Comparison of ENCODE assay signal across 20 cellular contexts in the genomic region with DNA sequence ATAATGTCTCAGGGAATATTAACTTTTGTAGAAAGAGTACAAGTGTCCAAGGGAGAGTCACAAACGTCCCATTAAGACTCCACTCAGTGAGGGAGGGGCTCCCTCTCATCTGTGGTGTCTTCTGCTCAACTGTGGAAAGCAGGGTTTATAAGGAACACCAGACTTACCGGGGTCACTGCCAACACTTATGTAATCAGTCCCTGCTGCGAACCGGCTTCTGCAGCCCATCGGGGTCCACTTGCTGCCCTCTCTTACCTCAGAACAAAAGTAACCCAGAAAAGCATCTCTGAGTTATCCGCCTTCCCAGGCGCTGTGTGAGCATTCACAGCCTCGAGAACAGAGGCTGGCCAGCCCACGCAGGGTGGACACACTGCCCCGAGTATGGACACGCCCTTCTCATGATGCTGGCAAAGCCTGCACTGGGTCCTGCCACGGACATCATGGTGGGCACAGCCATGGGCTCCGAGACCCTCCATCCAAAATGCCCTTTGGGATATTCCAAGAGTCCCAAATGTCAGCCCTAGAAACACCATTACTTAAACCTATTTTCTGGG.
DNase-seq lines count a peak whose midpoint lies in the region; ATAC-seq and TF ChIP-seq lines count a peak whose summit lies in the region.
"Had no signal": no experiment of that assay in that cellular context is flagged by ENCODE, and none has a peak within 500 bp of the region (broad histone marks: within the 10 kb centered on the region; RNA-seq: fewer than 3 reads in every experiment).

No MANE protein-coding gene starts in this region.

- POLR2A ChIA-PET in activated CD4-positive, alpha-beta memory T cell treated with anti-CD3 and anti-CD28 coated beads for 36 hours (lab: Charles Lee): no interaction called here
- POLR2A ChIA-PET in activated CD4-positive, alpha-beta memory T cell treated with anti-CD3 and anti-CD28 coated beads, Interleukin-2, amount 10 ng/mL, durations not matched to agents 7 days and 5 days (lab: Charles Lee): no interaction called here
- POLR2A ChIA-PET in IMR-90 (lab: Charles Lee; ENCODE audit: unreplicated experiment): no interaction called here

- H3K4me3 ChIP-seq in IMR-90 (ENCODE audit: insufficient read depth, low read depth, low read length) (no peak overlapping the region), mesendoderm (ENCODE audit: low read length) (no peak overlapping the region)
- H3K4me3 ChIP-seq: lung, uterus had no signal

- dilution Hi-C loops in IMR-90 (cut with HindIII; ENCODE audit: low sequenced_read_pairs, unreplicated experiment): no loop called here

- H3K27ac Mint-ChIP-seq in activated CD4-positive, alpha-beta memory T cell treated with anti-CD3 and anti-CD28 coated beads for 36 hours: peak overlapping the region; percentile 95
- no peak overlapping the region for H3K27ac Mint-ChIP-seq in activated CD4-positive, alpha-beta memory T cell treated with anti-CD3 and anti-CD28 coated beads, Interleukin-2, amount 10 ng/mL, durations not matched to agents 7 days and 5 days
- peak overlapping the region; percentile 8 for H3K27ac Mint-ChIP-seq in central memory CD8-positive, alpha-beta T cell (ENCODE audit: low read depth)
- peak overlapping the region in 5 of 6 donors; percentile 75 to 94 (median 86) for H3K27ac Mint-ChIP-seq in naive B cell
- H3K27ac Mint-ChIP-seq: natural killer cell had no signal

- H3K27me3 Mint-ChIP-seq in activated CD4-positive, alpha-beta memory T cell treated with anti-CD3 and anti-CD28 coated beads for 36 hours: no peaks in the 10 kb centered on the region
- no peaks in the 10 kb centered on the region for H3K27me3 Mint-ChIP-seq in activated CD4-positive, alpha-beta memory T cell treated with anti-CD3 and anti-CD28 coated beads, Interleukin-2, amount 10 ng/mL, durations not matched to agents 7 days and 5 days
- no peaks in the 10 kb centered on the region for H3K27me3 Mint-ChIP-seq in central memory CD8-positive, alpha-beta T cell
- H3K27me3 Mint-ChIP-seq in naive B cell: no peaks in the 10 kb centered on the region
- H3K27me3 Mint-ChIP-seq: activated naive CD4-positive, alpha-beta T cell treated with anti-CD3 and anti-CD28 coated beads, Interleukin-2, amount 10 ng/mL, durations not matched to agents 7 days and 5 days had no signal

- peaks cover 46% of the 10 kb centered on the region for H3K79me2 ChIP-seq in mesendoderm (ENCODE audit: control insufficient read depth, insufficient read depth, low read length)

- H2AFZ ChIP-seq in IMR-90 (replicated peaks; ENCODE audit: low read length, poor library complexity): no peak overlapping the region

- WGBS in IMR-90 (ENCODE audit: extremely low coverage in 2 of 2, insufficient read length in 1 of 2), 2 experiments: 98% methylated on average over 6 of the region's 13 CpGs; no CpG with 5 or more reads in 1 of the 2 experiments
- no CpG with 5 or more reads among the region's 13 CpGs for WGBS in mesendoderm (ENCODE audit: extremely low coverage, insufficient coverage, low lambda C conversion rate)

- no peak overlapping the region for H3K9ac ChIP-seq in IMR-90 (ENCODE audit: low read depth, low read length)
- no peak overlapping the region for H3K9ac ChIP-seq in mesendoderm (ENCODE audit: low read length)

- H3K27me3 ChIP-seq in IMR-90 (ENCODE audit: control insufficient read depth, insufficient read depth, low read length) (no peaks in the 10 kb centered on the region), mesendoderm (ENCODE audit: insufficient read depth, low read length, poor library complexity) (no peaks in the 10 kb centered on the region)
- H3K27me3 ChIP-seq: uterus had no signal

- H3K4ac ChIP-seq in IMR-90 (ENCODE audit: low read depth, low read length): no peak overlapping the region
- no peak overlapping the region for H3K4ac ChIP-seq in mesendoderm (ENCODE audit: low read depth, low read length)

- intact Hi-C loops in activated CD4-positive, alpha-beta memory T cell treated with anti-CD3 and anti-CD28 coated beads for 36 hours (cut with micrococcal nuclease): loop anchor here (10.0 kb wide), 2 partner anchors 802 to 842 kb away; no protein-coding TSS in a partner anchor
- intact Hi-C loops in IMR-90 (cut with micrococcal nuclease): no loop called here

- in situ Hi-C loops in IMR-90 (cut with MboI; ENCODE audit: low sequenced_read_pairs): no loop called here

- peaks cover 28% of the 10 kb centered on the region for H3K36me3 Mint-ChIP-seq in activated CD4-positive, alpha-beta memory T cell treated with anti-CD3 and anti-CD28 coated beads for 36 hours
- H3K36me3 Mint-ChIP-seq in activated CD4-positive, alpha-beta memory T cell treated with anti-CD3 and anti-CD28 coated beads, Interleukin-2, amount 10 ng/mL, durations not matched to agents 7 days and 5 days (ENCODE audit: low read depth): peaks cover 56% of the 10 kb centered on the region
- H3K36me3 Mint-ChIP-seq in central memory CD8-positive, alpha-beta T cell (ENCODE audit: insufficient read depth): peaks cover 18% of the 10 kb centered on the region
- H3K36me3 Mint-ChIP-seq in naive B cell: no peaks in the 10 kb centered on the region
- H3K36me3 Mint-ChIP-seq: natural killer cell had no signal

- peaks cover 41 to 88% of the 10 kb centered on the region in 2 experiments for H3K79me1 ChIP-seq in IMR-90 (ENCODE audit: low read depth in 1 of 2, low read length in 2 of 2)
- peaks cover 23% of the 10 kb centered on the region for H3K79me1 ChIP-seq in mesendoderm (ENCODE audit: low read length)

- H3K18ac ChIP-seq in IMR-90 (ENCODE audit: low read depth, low read length) (no peak overlapping the region), mesendoderm (ENCODE audit: low read length) (no peak overlapping the region)

- H3K4me1 ChIP-seq in IMR-90 (ENCODE audit: control insufficient read depth, insufficient read depth, low read length): peaks cover 10% of the 10 kb centered on the region
- peaks cover 5% of the 10 kb centered on the region for H3K4me1 ChIP-seq in mesendoderm (ENCODE audit: control insufficient read depth, low read depth, low read length)

- H3K4me1 Mint-ChIP-seq in activated CD4-positive, alpha-beta memory T cell treated with anti-CD3 and anti-CD28 coated beads for 36 hours (ENCODE audit: low read depth): peaks cover 97% of the 10 kb centered on the region
- H3K4me1 Mint-ChIP-seq in activated CD4-positive, alpha-beta memory T cell treated with anti-CD3 and anti-CD28 coated beads, Interleukin-2, amount 10 ng/mL, durations not matched to agents 7 days and 5 days: peaks cover 95% of the 10 kb centered on the region
- peaks cover 78% of the 10 kb centered on the region for H3K4me1 Mint-ChIP-seq in central memory CD8-positive, alpha-beta T cell
- H3K4me1 Mint-ChIP-seq in naive B cell: peaks cover 51 to 97% (median 94%) of the 10 kb centered on the region in 3 donors

- no peak overlapping the region for H2BK120ac ChIP-seq in IMR-90 (ENCODE audit: low read depth, low read length)
- no peak overlapping the region for H2BK120ac ChIP-seq in mesendoderm (ENCODE audit: low read depth, low read length)

- no peak overlapping the region for H4K91ac ChIP-seq in IMR-90 (ENCODE audit: insufficient read depth, low read depth, low read length)

- CTCF ChIA-PET in activated CD4-positive, alpha-beta memory T cell treated with anti-CD3 and anti-CD28 coated beads for 36 hours (lab: Charles Lee): interaction anchor here (1.5 kb wide), 1 partner anchor 44 kb away, joined by 3 read pairs; no protein-coding TSS in a partner anchor
- CTCF ChIA-PET in activated CD4-positive, alpha-beta memory T cell treated with anti-CD3 and anti-CD28 coated beads, Interleukin-2, amount 10 ng/mL, durations not matched to agents 7 days and 5 days (lab: Charles Lee): no interaction called here
- CTCF ChIA-PET in IMR-90 (lab: Yijun Ruan, JAX): no interaction called here

- H4K5ac ChIP-seq in IMR-90 (ENCODE audit: low read depth, low read length): no peak overlapping the region
- H4K5ac ChIP-seq in mesendoderm (ENCODE audit: low read length): no peak overlapping the region

- H3K4me2 ChIP-seq in IMR-90 (ENCODE audit: low read depth, low read length): no peak overlapping the region
- H3K4me2 ChIP-seq in mesendoderm (ENCODE audit: low read length): no peak overlapping the region

- no peak overlapping the region for H2BK15ac ChIP-seq in IMR-90 (ENCODE audit: low read depth, low read length)
- no peak overlapping the region for H2BK15ac ChIP-seq in mesendoderm (replicated peaks; ENCODE audit: low read depth)

- TF ChIP-seq RAD21 in IMR-90 (IDR thresholded peaks at IDR 0.05; ENCODE audit: low read length): no peak

- H3K9me3 ChIP-seq in IMR-90 (ENCODE audit: control insufficient read depth, insufficient read depth, low read length): no peaks in the 10 kb centered on the region
- H3K9me3 ChIP-seq: uterus had no signal

- H2BK5ac ChIP-seq in IMR-90 (ENCODE audit: low read depth, low read length, poor library complexity, severe bottlenecking) (no peak overlapping the region), mesendoderm (ENCODE audit: low read length) (no peak overlapping the region)

- H3K27ac ChIP-seq in IMR-90 (ENCODE audit: insufficient read depth, low read length): no peak overlapping the region
- no peak overlapping the region for H3K27ac ChIP-seq in mesendoderm (ENCODE audit: low read depth, low read length)
- H3K27ac ChIP-seq: uterus had no signal

- peaks cover 13% of the 10 kb centered on the region for H3K36me3 ChIP-seq in IMR-90 (ENCODE audit: control insufficient read depth, insufficient read depth, low read length)
- H3K36me3 ChIP-seq in mesendoderm (ENCODE audit: control insufficient read depth, insufficient read depth, low read length): no peaks in the 10 kb centered on the region
- H3K36me3 ChIP-seq: uterus had no signal

- peak overlapping the region; percentile 57 for H2AK9ac ChIP-seq in IMR-90 (replicated peaks; ENCODE audit: low read depth, low read length, poor library complexity)

- H3K56ac ChIP-seq in IMR-90 (ENCODE audit: extremely low read depth, insufficient read depth, low read length) (no peak overlapping the region), mesendoderm (ENCODE audit: low read length) (no peak overlapping the region)

- ATAC-seq in IMR-90 (ENCODE audit: low read depth) (no peak), naive B cell (ENCODE audit: low read depth in 2 of 2) (no peak), GM21825 (IDR thresholded peaks at IDR 0.05; ENCODE audit: unreplicated experiment) (no peak)
- ATAC-seq in central memory CD8-positive, alpha-beta T cell (replicated peaks; ENCODE audit: extremely low read depth, poor library complexity, severe bottlenecking): no peak
- ATAC-seq: natural killer cell had no signal

- H4K8ac ChIP-seq in IMR-90 (ENCODE audit: low read depth in 2 of 2, low read length in 2 of 2): no peak overlapping the region
- H4K8ac ChIP-seq in mesendoderm (ENCODE audit: low read depth, low read length): no peak overlapping the region

- H3K9me1 ChIP-seq in IMR-90 (ENCODE audit: insufficient read depth, low read length): peaks cover 26% of the 10 kb centered on the region

- H4K20me1 ChIP-seq in IMR-90 (ENCODE audit: insufficient read depth, low read length): peaks cover 24% of the 10 kb centered on the region

- no peak overlapping the region for H3K14ac ChIP-seq in IMR-90 (replicated peaks; ENCODE audit: low read depth, low read length)

- H3K9me3 Mint-ChIP-seq in activated CD4-positive, alpha-beta memory T cell treated with anti-CD3 and anti-CD28 coated beads for 36 hours: no peaks in the 10 kb centered on the region
- no peaks in the 10 kb centered on the region for H3K9me3 Mint-ChIP-seq in activated CD4-positive, alpha-beta memory T cell treated with anti-CD3 and anti-CD28 coated beads, Interleukin-2, amount 10 ng/mL, durations not matched to agents 7 days and 5 days
- H3K9me3 Mint-ChIP-seq in central memory CD8-positive, alpha-beta T cell: no peaks in the 10 kb centered on the region
- peaks cover 0 to 4% (median 0%) of the 10 kb centered on the region in 7 donors for H3K9me3 Mint-ChIP-seq in naive B cell
- H3K9me3 Mint-ChIP-seq: activated naive CD4-positive, alpha-beta T cell treated with anti-CD3 and anti-CD28 coated beads, Interleukin-2, amount 10 ng/mL, durations not matched to agents 7 days and 5 days; natural killer cell had no signal

- no peak for TF ChIP-seq POLR2A in IMR-90 (IDR thresholded peaks at IDR 0.05; ENCODE audit: low read depth, low read length)

- BruUV-seq in IMR-90 (replicated peaks; lab: Mats Ljungman, UMichigan): no TSS peak

- no peak overlapping the region for H3K23ac ChIP-seq in IMR-90 (ENCODE audit: low read depth, low read length)
- H3K23ac ChIP-seq in mesendoderm (ENCODE audit: low read length): no peak overlapping the region

- H2BK20ac ChIP-seq in IMR-90 (ENCODE audit: low read depth, low read length): no peak overlapping the region

- H3K4me3 Mint-ChIP-seq in activated CD4-positive, alpha-beta memory T cell treated with anti-CD3 and anti-CD28 coated beads for 36 hours: no peak overlapping the region
- H3K4me3 Mint-ChIP-seq in activated CD4-positive, alpha-beta memory T cell treated with anti-CD3 and anti-CD28 coated beads, Interleukin-2, amount 10 ng/mL, durations not matched to agents 7 days and 5 days: no peak overlapping the region
- H3K4me3 Mint-ChIP-seq in central memory CD8-positive, alpha-beta T cell: no peak overlapping the region
- peak overlapping the region in 1 of 8 donors; percentile 37 for H3K4me3 Mint-ChIP-seq in naive B cell
- H3K4me3 Mint-ChIP-seq: activated naive CD4-positive, alpha-beta T cell treated with anti-CD3 and anti-CD28 coated beads, Interleukin-2, amount 10 ng/mL, durations not matched to agents 7 days and 5 days; natural killer cell had no signal

- no peak for TF ChIP-seq CTCF in IMR-90 (conservative IDR thresholded peaks at IDR 0.05; ENCODE audit: low read depth, low read length)

- DNase-seq in activated CD4-positive, alpha-beta memory T cell treated with anti-CD3 and anti-CD28 coated beads for 36 hours: no peak
- DNase-seq in activated CD4-positive, alpha-beta memory T cell treated with anti-CD3 and anti-CD28 coated beads, Interleukin-2, amount 10 ng/mL, durations not matched to agents 7 days and 5 days: no peak
- DNase-seq in IMR-90 (no peak), naive B cell (no peak), mesendoderm (no peak), T1000 (lab: John Stamatoyannopoulos, UW) (no peak)
- no peak for DNase-seq in central memory CD8-positive, alpha-beta T cell (ENCODE audit: low spot score in 2 of 2)
- DNase-seq: activated CD4-positive, CD25-positive, alpha-beta regulatory T cell; activated naive CD4-positive, alpha-beta T cell treated with anti-CD3 and anti-CD28 coated beads, Interleukin-2, amount 10 ng/mL, durations not matched to agents 7 days and 5 days; cortex of kidney; H7; natural killer cell; NCI-H1436; NCI-H2171 treated with DMSO at 0.1 percent for 48 hours; posterior cingulate gyrus; small intestine; stimulated activated CD4-positive, alpha-beta T cell treated with anti-CD3 and anti-CD28 coated beads, Interleukin-2, amount 100 ng/mL, for 48 hours; uterus had no signal

- H2AK5ac ChIP-seq in IMR-90 (ENCODE audit: low read depth, low read length) (no peak overlapping the region), mesendoderm (ENCODE audit: low read length) (no peak overlapping the region)
